In the genomic region with DNA sequence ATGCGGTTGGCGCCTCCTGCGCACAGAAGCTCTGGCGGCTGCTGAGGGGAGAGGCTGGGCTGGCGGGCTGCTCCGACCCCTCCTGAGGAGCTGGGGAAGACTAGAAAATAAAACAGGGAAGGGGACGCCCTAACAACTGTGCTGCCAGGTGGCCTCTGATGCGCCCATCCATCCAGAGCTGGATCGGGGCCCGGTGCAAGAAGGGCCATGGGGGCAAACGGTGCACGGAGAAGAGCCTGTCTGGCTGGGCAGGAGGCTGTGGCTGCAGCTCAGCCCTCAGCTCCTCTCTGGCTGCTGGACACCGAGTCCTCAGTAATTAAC, we compare ENCODE assay signal across 16 cellular contexts. TPM values are rescaled to one million over a fixed set of nuclear protein-coding genes. Genes with fewer than 3 reads are reported as not detected.
DNase-seq lines count a peak whose midpoint lies in the region; ATAC-seq and TF ChIP-seq lines count a peak whose summit lies in the region.
"Had no signal": no experiment of that assay in that cellular context is flagged by ENCODE, and none has a peak within 500 bp of the region (broad histone marks: within the 10 kb centered on the region; RNA-seq: fewer than 3 reads in every experiment).

No MANE protein-coding gene starts in this region.

- H4K8ac ChIP-seq in neuronal stem cell (ENCODE audit: low read depth, low read length): no peak overlapping the region

- H3K27me3 ChIP-seq in neuronal stem cell (ENCODE audit: control insufficient read depth in 3 of 3, insufficient read depth in 3 of 3, low read depth in 1 of 3, low read length in 3 of 3) (no peaks in the 10 kb centered on the region), upper lobe of right lung (no peaks in the 10 kb centered on the region), testis (no peaks in the 10 kb centered on the region)
- no peaks in the 10 kb centered on the region for H3K27me3 ChIP-seq in CD4-positive, alpha-beta T cell (ENCODE audit: control insufficient read depth, insufficient read depth, low read length)
- H3K27me3 ChIP-seq: BLaER1 had no signal

- peak overlapping the region; percentile 3 for H3K9ac ChIP-seq in neuronal stem cell (ENCODE audit: low read depth, low read length, poor library complexity)
- H3K9ac ChIP-seq: BLaER1 had no signal

- H3K27ac ChIP-seq in neuronal stem cell (replicated peaks; ENCODE audit: low read length) (no peak overlapping the region), upper lobe of right lung (no peak overlapping the region), testis (no peak overlapping the region)
- H3K27ac ChIP-seq in CD4-positive, alpha-beta T cell (ENCODE audit: low read depth, low read length): no peak overlapping the region
- H3K27ac ChIP-seq: BLaER1 had no signal

- H3K36me3 ChIP-seq in neuronal stem cell (replicated peaks in 1 of 2; ENCODE audit: control insufficient read depth in 2 of 2, insufficient read depth in 2 of 2, low read length in 2 of 2) (peaks cover 41 to 93% of the 10 kb centered on the region in 2 donors), upper lobe of right lung (peaks cover 72% of the 10 kb centered on the region), testis (ENCODE audit: low read depth, missing control alignments) (peaks cover under 1% of the 10 kb centered on the region)

- peak; percentile 4 for ATAC-seq in upper lobe of right lung
- ATAC-seq in CD4-positive, alpha-beta T cell (ENCODE audit: poor library complexity): no peak

- H3K14ac ChIP-seq in neuronal stem cell (ENCODE audit: low read length): no peak overlapping the region

- H2BK120ac ChIP-seq in neuronal stem cell (ENCODE audit: low read depth, low read length): no peak overlapping the region

- H3K36me3 Mint-ChIP-seq in CD4-positive, alpha-beta T cell (ENCODE audit: low read depth): peaks cover 56% of the 10 kb centered on the region

- H3K9me3 ChIP-seq in neuronal stem cell (replicated peaks in 1 of 2; ENCODE audit: control insufficient read depth in 2 of 2, insufficient read depth in 1 of 2, low read depth in 1 of 2, low read length in 2 of 2) (peaks cover 17 to 26% of the 10 kb centered on the region in 2 donors), upper lobe of right lung (peaks cover 9% of the 10 kb centered on the region), testis (no peaks in the 10 kb centered on the region)
- peaks cover 20% of the 10 kb centered on the region for H3K9me3 ChIP-seq in CD4-positive, alpha-beta T cell (ENCODE audit: control insufficient read depth, low read length)

- H3K18ac ChIP-seq in neuronal stem cell (ENCODE audit: low read length): no peak overlapping the region

- no peak for TF ChIP-seq POLR2A in testis (IDR thresholded peaks at IDR 0.05)

- POLR2A ChIA-PET in CD4-positive, alpha-beta T cell (lab: Charles Lee): no interaction called here

- intact Hi-C loops in upper lobe of right lung (cut with DNase I): no loop called here
- intact Hi-C loops in CD4-positive, alpha-beta T cell (cut with DNase I, micrococcal nuclease): no loop called here
- intact Hi-C loops in testis (cut with DNase I; ENCODE audit: low total_unique reads): no loop called here

- no peak overlapping the region for H2BK5ac ChIP-seq in neuronal stem cell (ENCODE audit: low read length)

- H3K4me3 Mint-ChIP-seq in CD4-positive, alpha-beta T cell: no peak overlapping the region
- H3K4me3 Mint-ChIP-seq: HFFc6 had no signal

- H2BK15ac ChIP-seq in neuronal stem cell (ENCODE audit: low read length): no peak overlapping the region

- no peak overlapping the region for H2AK5ac ChIP-seq in neuronal stem cell (ENCODE audit: low read depth, low read length)

- CTCF ChIA-PET in CD4-positive, alpha-beta T cell (lab: Charles Lee): no interaction called here

- no peak overlapping the region for H3K4me2 ChIP-seq in neuronal stem cell (ENCODE audit: insufficient read depth, low read length, poor library complexity, severe bottlenecking)
- H3K4me2 ChIP-seq: BLaER1 had no signal

- no peak for TF ChIP-seq CTCF in upper lobe of right lung (IDR thresholded peaks at IDR 0.05)
- no peak for TF ChIP-seq CTCF in CD4-positive, alpha-beta T cell (IDR thresholded peaks at IDR 0.05)
- TF ChIP-seq CTCF in testis (IDR thresholded peaks at IDR 0.05): no peak

- no peak overlapping the region for H2AFZ ChIP-seq in neuronal stem cell (ENCODE audit: low read length)

- no CpG with 5 or more reads among the region's 13 CpGs for WGBS in neuronal stem cell (ENCODE audit: extremely low coverage in 2 of 2, insufficient read length in 2 of 2, insufficient replicate concordance in 1 of 2), 2 donors
- WGBS in testis, 2 donors: 82 to 97% methylated on average over 13 of the region's 13 CpGs

- peaks cover 3% of the 10 kb centered on the region for H3K79me1 ChIP-seq in neuronal stem cell (ENCODE audit: low read depth, low read length)

- H2BK12ac ChIP-seq in neuronal stem cell (ENCODE audit: low read length): no peak overlapping the region

- peaks cover 6% of the 10 kb centered on the region for H3K9me3 Mint-ChIP-seq in CD4-positive, alpha-beta T cell

- H4K91ac ChIP-seq in neuronal stem cell (ENCODE audit: low read depth, low read length, poor library complexity): no peak overlapping the region

- H3K4me1 Mint-ChIP-seq in CD4-positive, alpha-beta T cell (ENCODE audit: low read depth): no peaks in the 10 kb centered on the region

- H3K27me3 Mint-ChIP-seq in CD4-positive, alpha-beta T cell: no peaks in the 10 kb centered on the region

- no peaks in the 10 kb centered on the region for H3K4me1 ChIP-seq in neuronal stem cell (ENCODE audit: control insufficient read depth in 2 of 2, insufficient read depth in 1 of 2, low read depth in 1 of 2, low read length in 2 of 2)
- no peaks in the 10 kb centered on the region for H3K4me1 ChIP-seq in upper lobe of right lung
- no peaks in the 10 kb centered on the region for H3K4me1 ChIP-seq in testis
- H3K4me1 ChIP-seq: BLaER1 had no signal

- H3K4ac ChIP-seq in neuronal stem cell (ENCODE audit: low read length): no peak overlapping the region

- no peak overlapping the region for H3K27ac Mint-ChIP-seq in CD4-positive, alpha-beta T cell
- H3K27ac Mint-ChIP-seq: HFFc6 had no signal

- H3K4me3 ChIP-seq in neuronal stem cell (ENCODE audit: low read length in 2 of 2) (no peak overlapping the region), upper lobe of right lung (no peak overlapping the region), testis (no peak overlapping the region)
- H3K4me3 ChIP-seq: BLaER1 had no signal

- H3K23ac ChIP-seq in neuronal stem cell (ENCODE audit: low read depth, low read length, poor library complexity): no peak overlapping the region

- peak; percentile 5 for DNase-seq in NCI-H1694 treated with DMSO at 0.1 percent for 48 hours (lab: John Stamatoyannopoulos, UW)
- DNase-seq in NCI-H1694 (lab: John Stamatoyannopoulos, UW): no peak
- peak; percentile 37 for DNase-seq in cerebellar cortex (ENCODE audit: low spot score)
- no peak for DNase-seq in neuronal stem cell (ENCODE audit: low spot score)
- DNase-seq in upper lobe of right lung: no peak
- no peak for DNase-seq in NK-92 (lab: John Stamatoyannopoulos, UW; ENCODE audit: unreplicated experiment)
- DNase-seq in CD4-positive, alpha-beta T cell: no peak
- no peak for DNase-seq in testis
- DNase-seq: 8988T, AML-193, DMS 273 treated with DMSO at 0.1 percent for 48 hours, EL, GDM1, HCEC 1CT, HFFc6 had no signal

RNA-seq across cellular contexts. Expression of a gene that starts 21.0 kb away (rescaled TPM):
- 39.6 TPM for polyA plus RNA-seq in neuronal stem cell (2013, experiment 1 of 2)
- 39.2 TPM for polyA plus RNA-seq in neuronal stem cell (2013, experiment 2 of 2)
- total RNA-seq in upper lobe of right lung (25.4 TPM), testis (10 to 100 TPM; 58.7 to 61.4 TPM)
- total RNA-seq in CD4-positive, alpha-beta T cell: 10 to 100 TPM; 31.8 to 32.8 TPM
- 34.9 TPM for polyA plus RNA-seq in testis (ENCODE audit: insufficient read depth, low read depth, low replicate concordance)

RNA-seq across cellular contexts. Expression of a gene that starts 28.0 kb away (rescaled TPM):
- 41.1 TPM for polyA plus RNA-seq in neuronal stem cell (2013, experiment 1 of 2)
- 39.6 TPM for polyA plus RNA-seq in neuronal stem cell (2013, experiment 2 of 2)
- 92.4 TPM for total RNA-seq in upper lobe of right lung
- total RNA-seq in CD4-positive, alpha-beta T cell: 10 to 100 TPM; 67.5 to 71.8 TPM
- total RNA-seq in testis: 100 to 1,000 TPM; 122 to 134 TPM
- polyA plus RNA-seq in testis (ENCODE audit: insufficient read depth, low read depth, low replicate concordance): 76.1 TPM

RNA-seq across cellular contexts. Expression of a gene that starts 58.9 kb away (rescaled TPM):
- 52.6 TPM for polyA plus RNA-seq in neuronal stem cell (2013, experiment 1 of 2)
- polyA plus RNA-seq in neuronal stem cell (2013, experiment 2 of 2): 53.4 TPM
- total RNA-seq in upper lobe of right lung: 501 TPM
- 100 to 1,000 TPM; 260 to 267 TPM for total RNA-seq in CD4-positive, alpha-beta T cell
- total RNA-seq in testis: 100 to 1,000 TPM; 192 to 255 TPM
- 165 TPM for polyA plus RNA-seq in testis (ENCODE audit: insufficient read depth, low read depth, low replicate concordance)

Comparison
In these comparisons a context has a peak if more than half of its experiments do, and no peak if none do; other contexts are left out.
1. DNase-seq: peak in NCI-H1694 treated with DMSO at 0.1 percent for 48 hours (single experiment) and cerebellar cortex (single experiment); none in NCI-H1694 (single experiment), neuronal stem cell (single experiment), upper lobe of right lung (single experiment), NK-92 (single experiment), CD4-positive, alpha-beta T cell (0 of 10) and testis (single experiment).